ENCODE assay signal across 8 cellular contexts in the genomic region with DNA sequence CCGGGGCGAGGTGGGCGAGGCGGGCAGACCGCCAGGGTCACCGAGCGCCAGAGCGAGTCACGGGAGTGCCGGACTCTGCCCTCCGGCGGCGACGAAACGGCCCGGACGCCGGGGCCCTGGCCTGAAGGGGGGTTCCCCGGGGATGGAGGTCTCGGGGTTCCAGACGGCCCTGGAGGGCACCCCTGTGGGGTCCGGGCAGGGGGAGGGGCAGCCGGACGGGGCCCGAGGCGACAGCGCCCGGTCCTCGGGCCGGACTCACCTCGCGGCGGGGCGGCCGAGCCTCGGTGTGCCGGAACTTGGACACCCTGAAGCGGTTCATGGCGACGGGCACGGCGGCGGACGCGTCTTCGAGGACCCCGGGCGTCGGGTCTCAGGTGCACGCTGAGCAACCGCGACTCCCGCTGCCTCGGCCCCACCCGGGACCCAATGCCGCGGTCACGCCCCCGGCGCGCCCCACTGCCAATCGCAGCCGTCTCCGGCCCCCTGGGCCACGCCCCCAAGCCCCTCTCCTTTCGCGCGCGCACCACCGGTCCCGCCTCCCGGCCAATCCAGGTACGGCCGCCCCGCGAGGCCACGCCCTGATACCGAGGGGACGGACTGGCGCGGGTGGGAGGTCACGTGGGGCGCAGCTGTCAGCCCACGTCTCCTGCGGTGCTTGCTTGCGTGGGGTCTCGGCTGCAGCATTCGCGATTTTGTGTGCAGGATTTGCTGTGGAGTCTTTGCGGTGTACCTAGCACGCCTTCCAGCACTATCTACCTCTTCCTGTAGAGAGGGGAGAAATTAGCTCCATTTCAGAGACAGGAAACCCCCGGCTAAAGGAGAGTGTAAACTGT. TPM values are rescaled to one million over a fixed set of nuclear protein-coding genes. Genes with fewer than 3 reads are reported as not detected.
A peak's percentile ranks its signal among the peaks of the same experiment; 100 is the strongest.
DNase-seq lines count a peak whose midpoint lies in the region; ATAC-seq and TF ChIP-seq lines count a peak whose summit lies in the region.

A gene (minus strand): TSS at position 397 of the 833 bp plus-strand sequence. CDS start 78 bp downstream, at position 319.

- DNase-seq in Daoy (ENCODE audit: low read depth) (peak; percentile 92), GOT3 (lab: John Stamatoyannopoulos, UW) (peak; percentile 70), LoVo (ENCODE audit: low spot score) (peak; percentile 93), RPMI8226 (peak; percentile 99), fibroblast of mammary gland (ENCODE audit: low read depth) (peak; percentile 71), natural killer cell (peak; percentile 98)
- peak; percentile 97 to 99 (median 99) for DNase-seq in stimulated activated naive CD4-positive, alpha-beta T cell (lab: John Stamatoyannopoulos, UW)

- H3K27ac Mint-ChIP-seq in activated T-helper 17 cell treated with anti-CD3 and anti-CD28 coated beads, Interleukin-2, amount 50 U/mL, for 72 hours = peak within 1 kb of the TSS; percentile 98
- peak within 1 kb of the TSS; percentile 92 to 95 for H3K27ac Mint-ChIP-seq in natural killer cell

- no peaks in the 10 kb centered on the region for H3K9me3 Mint-ChIP-seq in activated T-helper 17 cell treated with anti-CD3 and anti-CD28 coated beads, Interleukin-2, amount 50 U/mL, for 72 hours
- no peaks in the 10 kb centered on the region for H3K9me3 Mint-ChIP-seq in natural killer cell

- TF ChIP-seq CTCF in fibroblast of mammary gland (conservative IDR thresholded peaks at IDR 0.05; ENCODE audit: control insufficient read depth, insufficient read depth, low read depth, low read length) (no peak), natural killer cell (IDR thresholded peaks at IDR 0.05) (no peak)

- ATAC-seq in activated T-helper 17 cell treated with anti-CD3 and anti-CD28 coated beads, Interleukin-2, amount 50 U/mL, for 72 hours (replicated peaks) = peak; percentile 77
- ATAC-seq in natural killer cell = peak; percentile 81 to 94 (median 81)

- peaks cover 38% of the 10 kb centered on the region for H3K36me3 Mint-ChIP-seq in activated T-helper 17 cell treated with anti-CD3 and anti-CD28 coated beads, Interleukin-2, amount 50 U/mL, for 72 hours (ENCODE audit: low read depth)
- H3K36me3 Mint-ChIP-seq in natural killer cell = no peaks in the 10 kb centered on the region

- H3K4me3 Mint-ChIP-seq in activated T-helper 17 cell treated with anti-CD3 and anti-CD28 coated beads, Interleukin-2, amount 50 U/mL, for 72 hours = peak within 1 kb of the TSS; percentile 97
- H3K4me3 Mint-ChIP-seq in natural killer cell = peak within 1 kb of the TSS; percentile 95

- peak within 1 kb of the TSS; percentile 70 for H3K4me3 ChIP-seq in fibroblast of mammary gland (ENCODE audit: control insufficient read depth, low read depth, low read length)

- intact Hi-C loops in natural killer cell (cut with micrococcal nuclease) = loop anchor here (1.0 to 10.0 kb wide), 3 partner anchors 9 to 198 kb away; a partner anchor contains a TSS

- H3K4me1 Mint-ChIP-seq in activated T-helper 17 cell treated with anti-CD3 and anti-CD28 coated beads, Interleukin-2, amount 50 U/mL, for 72 hours = peaks cover 12% of the 10 kb centered on the region
- peaks cover 29 to 40% of the 10 kb centered on the region in 2 donors for H3K4me1 Mint-ChIP-seq in natural killer cell

- H3K27me3 Mint-ChIP-seq in activated T-helper 17 cell treated with anti-CD3 and anti-CD28 coated beads, Interleukin-2, amount 50 U/mL, for 72 hours = no peaks in the 10 kb centered on the region
- H3K27me3 Mint-ChIP-seq in natural killer cell (ENCODE audit: low read depth in 2 of 2) = no peaks in the 10 kb centered on the region

RNA-seq across cellular contexts. Expression of the gene that starts here (rescaled TPM):
- total RNA-seq in Daoy (2014; rRNA removed; shearing (Covaris generic)) = 7.0 and 11.3 TPM in 2 replicates
- total RNA-seq in activated T-helper 17 cell treated with anti-CD3 and anti-CD28 coated beads, Interleukin-2, amount 50 U/mL, for 72 hours = 100 to 1,000 TPM in 1 of 2 donors, 10 to 100 TPM in 1; 82.6 to 114 TPM
- 100 to 1,000 TPM; 335 to 425 (median 415) TPM for total RNA-seq in natural killer cell

Comparison
In these comparisons a context has a peak if more than half of its experiments do, and no peak if none do; other contexts are left out.
1. Peak in every context shown above with its lines: DNase-seq, ATAC-seq and H3K4me3 ChIP-seq.